8 cellular contexts compared by ENCODE assay signal in genomic region chr3:160981217-160981938, GRCh38.
DNase-seq lines count a peak whose midpoint lies in the region; ATAC-seq and TF ChIP-seq lines count a peak whose summit lies in the region.

No MANE protein-coding gene starts in this region.

- peaks cover 52 to 79% of the 10 kb centered on the region in 2 donors for H3K4me1 Mint-ChIP-seq in immature natural killer cell
- no peaks in the 10 kb centered on the region for H3K4me1 Mint-ChIP-seq in glutamatergic neuron (ENCODE audit: low read depth, unreplicated experiment)

- H3K27ac Mint-ChIP-seq in immature natural killer cell (peak overlapping the region; percentile 50 to 91 (median 80)), glutamatergic neuron (ENCODE audit: unreplicated experiment) (no peak overlapping the region)

- DNase-seq in NB4 (ENCODE audit: low read depth), result peak; percentile 97
- DNase-seq in immature natural killer cell, result peak; percentile 72 to 76 (median 74)
- no peak for DNase-seq in cortex of kidney (lab: John Stamatoyannopoulos, UW)
- DNase-seq in AG08395 (ENCODE audit: low spot score), result no peak
- DNase-seq in SHP77 treated with DMSO at 0.1 percent for 48 hours (lab: John Stamatoyannopoulos, UW), result no peak
- no peak for DNase-seq in glutamatergic neuron

- TF ChIP-seq CTCF in NB4 (IDR thresholded peaks at IDR 0.05; ENCODE audit: low read depth, low read length) (no peak), glutamatergic neuron (IDR thresholded peaks at IDR 0.05; ENCODE audit: partially characterized antibody, unreplicated experiment) (no peak)

- H3K4me3 Mint-ChIP-seq in immature natural killer cell (peak overlapping the region; percentile 14 to 60 (median 27)), glutamatergic neuron (ENCODE audit: unreplicated experiment) (no peak overlapping the region)

- H3K9me3 Mint-ChIP-seq in immature natural killer cell (peaks cover 0 to 9% (median 3%) of the 10 kb centered on the region in 6 donors), glutamatergic neuron (ENCODE audit: unreplicated experiment) (peaks cover 5% of the 10 kb centered on the region)

- peaks cover 0 to 5% (median 0%) of the 10 kb centered on the region in 3 donors for H3K36me3 Mint-ChIP-seq in immature natural killer cell
- H3K36me3 Mint-ChIP-seq in glutamatergic neuron (ENCODE audit: unreplicated experiment), result peaks cover 15% of the 10 kb centered on the region

- H3K27me3 Mint-ChIP-seq in immature natural killer cell (ENCODE audit: low read depth in 3 of 3), result peaks cover 0 to 3% (median 3%) of the 10 kb centered on the region in 3 donors
- no peaks in the 10 kb centered on the region for H3K27me3 Mint-ChIP-seq in glutamatergic neuron (ENCODE audit: unreplicated experiment)

- ATAC-seq in GM18517 (IDR thresholded peaks at IDR 0.05; ENCODE audit: unreplicated experiment) (peak; percentile 82), GM21786 (IDR thresholded peaks at IDR 0.05; ENCODE audit: unreplicated experiment) (peak; percentile 87)

- H3K4me3 ChIP-seq in NB4 (ENCODE audit: low read depth, low read length), result no peak overlapping the region

- TF ChIP-seq POLR2A in NB4 (IDR thresholded peaks at IDR 0.05; ENCODE audit: extremely low read depth, insufficient read length), result no peak

Comparison
In these comparisons a context has a peak if more than half of its experiments do, and no peak if none do; other contexts are left out.
1. DNase-seq: peak in NB4 (single experiment) and immature natural killer cell (3 of 3); none in cortex of kidney (single experiment), AG08395 (single experiment), SHP77 treated with DMSO at 0.1 percent for 48 hours (single experiment) and glutamatergic neuron (single experiment).